ENCODE assay signal across 8 cellular contexts in the genomic region with DNA sequence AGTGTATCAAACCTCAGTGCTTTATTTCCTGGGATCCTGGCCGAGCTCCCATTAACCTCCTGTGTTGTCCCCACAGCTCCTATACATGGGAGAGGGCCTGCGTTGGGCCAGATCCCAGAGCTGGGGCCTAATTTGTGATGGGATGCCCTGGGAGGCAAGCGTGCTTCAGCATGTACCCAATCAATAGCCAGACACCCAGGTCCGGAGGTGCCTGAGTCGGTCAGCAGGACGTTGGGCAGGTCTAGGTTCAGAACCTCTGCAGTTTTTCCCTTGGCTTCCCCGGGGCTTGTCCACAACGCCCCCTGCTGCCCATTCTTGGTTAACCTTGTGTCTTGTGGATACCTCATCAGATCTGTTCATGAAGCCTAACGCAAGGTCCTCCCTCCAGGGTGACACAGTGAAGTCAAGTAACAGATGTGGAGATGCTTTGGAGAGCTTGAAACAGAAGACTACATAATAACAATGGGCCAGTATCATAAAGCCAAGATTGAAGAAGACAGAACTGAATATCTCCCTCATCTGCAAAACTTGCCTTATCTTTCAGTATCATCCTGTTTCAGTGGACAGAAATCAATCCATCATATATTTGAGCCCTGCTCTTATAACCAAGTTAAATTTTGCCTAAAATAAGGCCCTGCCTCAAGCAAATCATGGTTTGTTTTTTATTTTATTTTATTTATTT. TPM values are rescaled to one million over a fixed set of nuclear protein-coding genes. Genes with fewer than 3 reads are reported as not detected.
DNase-seq lines count a peak whose midpoint lies in the region; ATAC-seq and TF ChIP-seq lines count a peak whose summit lies in the region.
"Not testable (repeated sequence)": the region's sequence is repeated elsewhere in the genome, so short reads cannot be mapped to it uniquely, and the experiment has no call there.

No MANE protein-coding gene starts in this region.

- H3K4me1 Mint-ChIP-seq in MCF 10A (ENCODE audit: insufficient read depth, unreplicated experiment): peaks cover 17% of the 10 kb centered on the region

- POLR2A ChIA-PET in MCF 10A (lab: Yijun Ruan, JAX): not testable (repeated sequence)

- H3K4me3 Mint-ChIP-seq in MCF 10A (ENCODE audit: unreplicated experiment): not testable (repeated sequence)

- DNase-seq in AG08396 (ENCODE audit: low spot score): peak; percentile 73
- peak; percentile 79 for DNase-seq in NCI-H510A treated with DMSO at 0.1 percent for 48 hours (lab: John Stamatoyannopoulos, UW)
- peak; percentile 75 to 90 (median 78) for DNase-seq in activated CD4-positive, CD25-positive, alpha-beta regulatory T cell (lab: John Stamatoyannopoulos, UW)
- peak; percentile 87 for DNase-seq in MCF 10A (ENCODE audit: unreplicated experiment)
- peak; percentile 73 for DNase-seq in iPS-NIHi11 (ENCODE audit: low spot score)
- DNase-seq in stimulated activated CD4-positive, alpha-beta T cell treated with anti-CD3 and anti-CD28 coated beads, Interleukin-12 subunit alpha, Interleukin-12 subunit beta, amount 100 ng/mL, for 4 hours: peak; percentile 89

- ATAC-seq in GM18867 (IDR thresholded peaks at IDR 0.05; ENCODE audit: unreplicated experiment): peak; percentile 85
- ATAC-seq in HG03354 (IDR thresholded peaks at IDR 0.05; ENCODE audit: poor library complexity, severe bottlenecking, unreplicated experiment): peak; percentile 82

- TF ChIP-seq CTCF in MCF 10A (IDR thresholded peaks at IDR 0.05; ENCODE audit: unreplicated experiment): peak; percentile 73

- H3K27me3 Mint-ChIP-seq in MCF 10A (ENCODE audit: insufficient read depth, unreplicated experiment): not testable (repeated sequence)

- BruUV-seq in MCF 10A (replicated peaks; lab: Mats Ljungman, UMichigan): not testable (repeated sequence)

- H3K27ac Mint-ChIP-seq in MCF 10A (ENCODE audit: low read depth, unreplicated experiment): not testable (repeated sequence)

- CTCF ChIA-PET in MCF 10A (lab: Yijun Ruan, JAX): interaction anchor here (0.5 to 9.8 kb wide), 14 partner anchors 9 to 1111 kb away, joined by 3 to 83 read pairs (median 4); no protein-coding TSS in a partner anchor

- intact Hi-C loops in MCF 10A (cut with micrococcal nuclease): loop anchor here (1.0 to 10.0 kb wide), 5 partner anchors 70 to 690 kb away; partner anchors contain the start of genes GFPT1 and NFU1

- H3K36me3 Mint-ChIP-seq in MCF 10A (ENCODE audit: insufficient read depth, unreplicated experiment): not testable (repeated sequence)

- H3K9me3 Mint-ChIP-seq in MCF 10A (ENCODE audit: unreplicated experiment): not testable (repeated sequence)

RNA-seq across cellular contexts. Expression of gene ANXA4, which starts 27.3 kb away (rescaled TPM):
- 79.8 and 82.9 TPM in 2 replicates for total RNA-seq in MCF 10A (2022)

Comparison
In these comparisons a context has a peak if more than half of its experiments do, and no peak if none do; other contexts are left out.
1. Peak in every context shown above with its lines: DNase-seq and ATAC-seq.